In the genomic region with DNA sequence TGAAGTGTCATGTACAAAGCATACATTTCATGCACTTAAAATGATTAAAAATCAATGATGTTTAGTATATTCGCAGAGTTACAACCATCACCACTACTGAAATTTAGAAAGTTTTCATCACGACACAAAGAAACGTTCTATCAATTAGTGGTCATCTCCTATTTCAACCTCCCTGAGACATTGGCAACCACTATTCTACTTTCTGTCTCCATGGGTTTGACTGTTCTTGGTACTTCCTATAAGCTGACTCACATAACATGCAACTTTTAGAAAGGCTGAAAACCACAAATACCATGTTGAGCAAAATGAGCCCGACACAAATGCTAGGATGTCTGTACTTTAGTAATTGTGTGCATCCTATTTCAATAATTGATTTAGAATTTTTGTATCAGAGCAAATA, we compare ENCODE assay signal across 12 cellular contexts. TPM values are rescaled to one million over a fixed set of nuclear protein-coding genes. Genes with fewer than 3 reads are reported as not detected.
DNase-seq lines count a peak whose midpoint lies in the region; ATAC-seq, FAIRE-seq and TF ChIP-seq lines count a peak whose summit lies in the region.
"Not testable (repeated sequence)": the region's sequence is repeated elsewhere in the genome, so short reads cannot be mapped to it uniquely, and the experiment has no call there.
"Had no signal": no experiment of that assay in that cellular context is flagged by ENCODE, and none has a peak within 500 bp of the region (broad histone marks: within the 10 kb centered on the region; RNA-seq: fewer than 3 reads in every experiment).

No MANE protein-coding gene starts in this region.

- not testable (repeated sequence) for H3K9me3 Mint-ChIP-seq in activated CD8-positive, alpha-beta T cell treated with anti-CD3 and anti-CD28 coated beads for 36 hours; astrocyte (ENCODE audit: unreplicated experiment); central memory CD8-positive, alpha-beta T cell; stimulated activated naive CD8-positive, alpha-beta T cell treated with anti-CD3 and anti-CD28 coated beads, Interleukin-15, amount 100 ng/mL, for 72 hours

- not testable (repeated sequence) for H3K9ac ChIP-seq in astrocyte (ENCODE audit: low read length)

- not testable (repeated sequence) for ATAC-seq in A549
- ATAC-seq in activated CD8-positive, alpha-beta T cell treated with anti-CD3 and anti-CD28 coated beads for 36 hours, result peak; percentile 87
- peak; percentile 49 for ATAC-seq in central memory CD8-positive, alpha-beta T cell (replicated peaks; ENCODE audit: extremely low read depth, poor library complexity, severe bottlenecking)
- ATAC-seq in stimulated activated naive CD8-positive, alpha-beta T cell treated with anti-CD3 and anti-CD28 coated beads, Interleukin-15, amount 100 ng/mL, for 72 hours, result peak; percentile 95

- not testable (repeated sequence) for H3K4me3 Mint-ChIP-seq in activated CD8-positive, alpha-beta T cell treated with anti-CD3 and anti-CD28 coated beads for 36 hours; astrocyte (ENCODE audit: unreplicated experiment); central memory CD8-positive, alpha-beta T cell; stimulated activated naive CD8-positive, alpha-beta T cell treated with anti-CD3 and anti-CD28 coated beads, Interleukin-15, amount 100 ng/mL, for 72 hours

- H3K27me3 Mint-ChIP-seq in activated CD8-positive, alpha-beta T cell treated with anti-CD3 and anti-CD28 coated beads for 36 hours; astrocyte (ENCODE audit: low read depth, unreplicated experiment); central memory CD8-positive, alpha-beta T cell; stimulated activated naive CD8-positive, alpha-beta T cell treated with anti-CD3 and anti-CD28 coated beads, Interleukin-15, amount 100 ng/mL, for 72 hours: not testable (repeated sequence)

- H3K9me3 ChIP-seq in A549; astrocyte (ENCODE audit: insufficient read depth, low read depth, low read length): not testable (repeated sequence)

- intact Hi-C loops in activated CD8-positive, alpha-beta T cell treated with anti-CD3 and anti-CD28 coated beads for 36 hours (cut with micrococcal nuclease), result not testable (repeated sequence)

- H3K36me3 ChIP-seq in astrocyte (ENCODE audit: insufficient read depth, low read length), result not testable (repeated sequence)

- not testable (repeated sequence) for H3K27ac Mint-ChIP-seq in activated CD8-positive, alpha-beta T cell treated with anti-CD3 and anti-CD28 coated beads for 36 hours; central memory CD8-positive, alpha-beta T cell (ENCODE audit: low read depth); stimulated activated naive CD8-positive, alpha-beta T cell treated with anti-CD3 and anti-CD28 coated beads, Interleukin-15, amount 100 ng/mL, for 72 hours
- H3K27ac Mint-ChIP-seq in astrocyte (ENCODE audit: unreplicated experiment), result peak overlapping the region; percentile 72

- not testable (repeated sequence) for H3K4me2 ChIP-seq in A549; astrocyte (ENCODE audit: low read length)

- not testable (repeated sequence) for TF ChIP-seq CTCF in A549 (IDR thresholded peaks at IDR 0.05); activated CD8-positive, alpha-beta T cell treated with anti-CD3 and anti-CD28 coated beads for 36 hours (IDR thresholded peaks at IDR 0.05); astrocyte (IDR thresholded peaks at IDR 0.05; ENCODE audit: insufficient read depth, low read depth, low read length)

- 87% methylated on average over 4 of the region's 4 CpGs for WGBS in A549 (ENCODE audit: missing lambda C conversion rate)

- POLR2A ChIA-PET in A549 (lab: Yijun Ruan, JAX); activated CD8-positive, alpha-beta T cell treated with anti-CD3 and anti-CD28 coated beads for 36 hours (lab: Charles Lee): not testable (repeated sequence)

- not testable (repeated sequence) for TF ChIP-seq POLR2A in A549 (IDR thresholded peaks at IDR 0.05; ENCODE audit: low read length); H54 (IDR thresholded peaks at IDR 0.05; ENCODE audit: low read depth, low read length)

- H3K79me2 ChIP-seq in astrocyte (ENCODE audit: insufficient read depth, low read length), result not testable (repeated sequence)

- H3K27ac ChIP-seq in A549; astrocyte (ENCODE audit: low read depth, low read length): not testable (repeated sequence)

- TF ChIP-seq RAD21 in A549 (conservative IDR thresholded peaks at IDR 0.05 in 1 of 2, IDR thresholded peaks at IDR 0.05 in 1 of 2), result not testable (repeated sequence)

- H4K20me1 ChIP-seq in astrocyte (ENCODE audit: insufficient read depth, low read length), result not testable (repeated sequence)

- H3K36me3 Mint-ChIP-seq in activated CD8-positive, alpha-beta T cell treated with anti-CD3 and anti-CD28 coated beads for 36 hours (ENCODE audit: low read depth); astrocyte (ENCODE audit: low read depth, unreplicated experiment); central memory CD8-positive, alpha-beta T cell (ENCODE audit: insufficient read depth): not testable (repeated sequence)

- FAIRE-seq in A549 (lab: Jason Lieb, UNC), result peak; percentile 96
- FAIRE-seq in H54 (lab: Jason Lieb, UNC), result peak; percentile 84
- not testable (repeated sequence) for FAIRE-seq in astrocyte (lab: Jason Lieb, UNC)

- not testable (repeated sequence) for DNase-seq in A549 (ENCODE audit: low read depth in 1 of 2, low spot score in 1 of 2); H54 (ENCODE audit: insufficient read length, low spot score); activated CD8-positive, alpha-beta T cell treated with anti-CD3 and anti-CD28 coated beads for 36 hours; astrocyte (ENCODE audit: low read depth); central memory CD8-positive, alpha-beta T cell (ENCODE audit: low spot score in 2 of 2); stimulated activated naive CD8-positive, alpha-beta T cell treated with anti-CD3 and anti-CD28 coated beads, Interleukin-15, amount 100 ng/mL, for 72 hours
- peak; percentile 39 for DNase-seq in MV-4-11 (lab: John Stamatoyannopoulos, UW)
- peak; percentile 65 for DNase-seq in iris pigment epithelial cell (ENCODE audit: low read depth)

- H2AFZ ChIP-seq in astrocyte (ENCODE audit: low read depth, low read length), result not testable (repeated sequence)

- not testable (repeated sequence) for H3K4me3 ChIP-seq in A549; astrocyte (ENCODE audit: insufficient read depth, low read depth, low read length)

- not testable (repeated sequence) for TF ChIP-seq EP300 in A549 (IDR thresholded peaks at IDR 0.05)

- H3K4me1 ChIP-seq in A549; astrocyte (ENCODE audit: insufficient read depth, low read length): not testable (repeated sequence)

- H3K27me3 ChIP-seq in astrocyte (ENCODE audit: insufficient read depth, low read length), result not testable (repeated sequence)

- CTCF ChIA-PET in A549 (lab: Yijun Ruan, JAX); activated CD8-positive, alpha-beta T cell treated with anti-CD3 and anti-CD28 coated beads for 36 hours (lab: Charles Lee): not testable (repeated sequence)

- H3K4me1 Mint-ChIP-seq in activated CD8-positive, alpha-beta T cell treated with anti-CD3 and anti-CD28 coated beads for 36 hours (ENCODE audit: low read depth); astrocyte (ENCODE audit: low read depth, unreplicated experiment); central memory CD8-positive, alpha-beta T cell; stimulated activated naive CD8-positive, alpha-beta T cell treated with anti-CD3 and anti-CD28 coated beads, Interleukin-15, amount 100 ng/mL, for 72 hours: not testable (repeated sequence)

RNA-seq across cellular contexts. Expression of gene KLRC2, which starts 5.2 kb away (rescaled TPM):
- 0.52 and 0.83 TPM in 2 replicates for polyA plus RNA-seq in A549 (2011; rRNA removed)
- 0.06 TPM in 1 of 2 replicates, not detected in the other for polyA plus RNA-seq in A549 (2012; cell fraction: cytosol; rRNA removed)
- 0.07 TPM in 1 of 2 replicates, not detected in the other for polyA plus RNA-seq in A549 (2012; cell fraction: nucleus; rRNA removed)
- 0.25 to 0.42 TPM in 2 of 3 replicates, not detected in the other for polyA plus RNA-seq in A549 (2017; fragmentation: RNase III; extraction: RNeasy Plus Mini Kit Qiagen cat#74134 plus additional on column Dnase treatment)
- polyA minus RNA-seq in A549 (2011; rRNA and poly(A)+ RNA removed), result not detected in 2 replicates
- total RNA-seq in activated CD8-positive, alpha-beta T cell treated with anti-CD3 and anti-CD28 coated beads for 36 hours, result 1 to 10 TPM; 2.5 to 2.6 TPM
- 1.2 and 4.1 TPM in 2 replicates for total RNA-seq in astrocyte
- total RNA-seq: IMR-90, PC-9 had no signal
- polyA plus RNA-seq: IMR-90, SK-N-SH had no signal

RNA-seq across cellular contexts. Expression of gene KLRC3, which starts 10.2 kb away (rescaled TPM):
- polyA plus RNA-seq in A549 (2011; rRNA removed), result 0.10 TPM in 1 of 2 replicates, not detected in the other
- not detected in 2 replicates for polyA plus RNA-seq in A549 (2012; cell fraction: cytosol; rRNA removed)
- not detected in 2 replicates for polyA plus RNA-seq in A549 (2012; cell fraction: nucleus; rRNA removed)
- not detected in 3 replicates for polyA plus RNA-seq in A549 (2017; fragmentation: RNase III; extraction: RNeasy Plus Mini Kit Qiagen cat#74134 plus additional on column Dnase treatment)
- not detected in 2 replicates for polyA minus RNA-seq in A549 (2011; rRNA and poly(A)+ RNA removed)
- 1 to 10 TPM; 2.0 to 2.8 TPM for total RNA-seq in activated CD8-positive, alpha-beta T cell treated with anti-CD3 and anti-CD28 coated beads for 36 hours
- total RNA-seq in astrocyte, result 0.94 and 1.2 TPM in 2 replicates
- total RNA-seq: IMR-90, PC-9 had no signal
- polyA plus RNA-seq: IMR-90, SK-N-SH had no signal

RNA-seq across cellular contexts. Expression of gene KLRC4, which starts 21.1 kb away (rescaled TPM):
- not detected in 2 replicates for polyA plus RNA-seq in A549 (2011; rRNA removed)
- not detected in 2 replicates for polyA plus RNA-seq in A549 (2012; cell fraction: cytosol; rRNA removed)
- not detected in 2 replicates for polyA plus RNA-seq in A549 (2012; cell fraction: nucleus; rRNA removed)
- polyA plus RNA-seq in A549 (2017; fragmentation: RNase III; extraction: RNeasy Plus Mini Kit Qiagen cat#74134 plus additional on column Dnase treatment), result not detected in 3 replicates
- not detected in 2 replicates for polyA minus RNA-seq in A549 (2011; rRNA and poly(A)+ RNA removed)
- 1 to 10 TPM; 2.9 to 3.7 TPM for total RNA-seq in activated CD8-positive, alpha-beta T cell treated with anti-CD3 and anti-CD28 coated beads for 36 hours
- 0.53 and 0.70 TPM in 2 replicates for total RNA-seq in astrocyte
- total RNA-seq: H4, IMR-90, PC-9 had no signal
- polyA plus RNA-seq: IMR-90, SK-N-SH had no signal

RNA-seq across cellular contexts. Expression of gene KLRC1, which starts 22.6 kb away (rescaled TPM):
- polyA plus RNA-seq in A549 (2011; rRNA removed), result not detected in 2 replicates
- not detected in 2 replicates for polyA plus RNA-seq in A549 (2012; cell fraction: cytosol; rRNA removed)
- polyA plus RNA-seq in A549 (2012; cell fraction: nucleus; rRNA removed), result not detected in 2 replicates
- polyA plus RNA-seq in A549 (2017; fragmentation: RNase III; extraction: RNeasy Plus Mini Kit Qiagen cat#74134 plus additional on column Dnase treatment), result not detected in 3 replicates
- polyA minus RNA-seq in A549 (2011; rRNA and poly(A)+ RNA removed), result not detected in 2 replicates
- total RNA-seq in activated CD8-positive, alpha-beta T cell treated with anti-CD3 and anti-CD28 coated beads for 36 hours, result 1 to 10 TPM; 5.3 to 7.2 TPM
- total RNA-seq in astrocyte, result not detected in 2 replicates
- total RNA-seq: H4, IMR-90, PC-9 had no signal
- polyA plus RNA-seq: IMR-90, SK-N-SH had no signal

RNA-seq across cellular contexts. Expression of gene KLRK1, which starts 40.8 kb away (rescaled TPM):
- polyA plus RNA-seq in A549 (2011; rRNA removed) (not detected in 2 replicates), A549 (2017; fragmentation: RNase III; extraction: RNeasy Plus Mini Kit Qiagen cat#74134 plus additional on column Dnase treatment) (not detected in 3 replicates)
- polyA plus RNA-seq in A549 (2012; cell fraction: cytosol; rRNA removed), result not detected in 2 replicates
- polyA plus RNA-seq in A549 (2012; cell fraction: nucleus; rRNA removed), result not detected in 2 replicates
- not detected in 2 replicates for polyA minus RNA-seq in A549 (2011; rRNA and poly(A)+ RNA removed)
- total RNA-seq in activated CD8-positive, alpha-beta T cell treated with anti-CD3 and anti-CD28 coated beads for 36 hours, result 100 to 1,000 TPM; 111 to 112 TPM
- total RNA-seq in astrocyte, result 0.73 and 1.1 TPM in 2 replicates
- total RNA-seq: H4, IMR-90, PC-9 had no signal
- polyA plus RNA-seq: IMR-90, SK-N-SH had no signal
